In genomic region chr19:52786078-52786463, GRCh38 we compare ENCODE assay signal across 8 cellular contexts. TPM values are rescaled to one million over a fixed set of nuclear protein-coding genes. Genes with fewer than 3 reads are reported as not detected.
DNase-seq lines count a peak whose midpoint lies in the region; ATAC-seq lines count a peak whose summit lies in the region.

No MANE protein-coding gene starts in this region.

- H2BK12ac ChIP-seq in neuronal stem cell (ENCODE audit: low read length): no peak overlapping the region

- H2AK5ac ChIP-seq in neuronal stem cell (ENCODE audit: low read depth, low read length): no peak overlapping the region

- H2BK15ac ChIP-seq in neuronal stem cell (ENCODE audit: low read length): no peak overlapping the region

- H3K79me1 ChIP-seq in neuronal stem cell (ENCODE audit: low read depth, low read length): peaks cover 2% of the 10 kb centered on the region

- peaks cover 0 to 3% of the 10 kb centered on the region in 2 donors for H3K4me1 ChIP-seq in neuronal stem cell (ENCODE audit: control insufficient read depth in 2 of 2, insufficient read depth in 1 of 2, low read depth in 1 of 2, low read length in 2 of 2)

- H3K4me2 ChIP-seq in neuronal stem cell (ENCODE audit: insufficient read depth, low read length, poor library complexity, severe bottlenecking): peak overlapping the region; percentile 89

- H3K27me3 ChIP-seq in neuronal stem cell (ENCODE audit: control insufficient read depth in 3 of 3, insufficient read depth in 3 of 3, low read depth in 1 of 3, low read length in 3 of 3): peaks cover 0 to 13% (median 11%) of the 10 kb centered on the region in 3 experiments

- no peak overlapping the region for H3K4ac ChIP-seq in neuronal stem cell (ENCODE audit: low read length)

- H2AFZ ChIP-seq in neuronal stem cell (ENCODE audit: low read length): peak overlapping the region; percentile 92

- H2BK5ac ChIP-seq in neuronal stem cell (ENCODE audit: low read length): no peak overlapping the region

- DNase-seq in SW480 (ENCODE audit: low spot score) (peak; percentile 13), fibroblast of peridontal ligament (ENCODE audit: extremely low read depth) (peak; percentile 3), neuronal stem cell (ENCODE audit: low spot score) (no peak), NCI-H2029 treated with DMSO at 0.1 percent for 48 hours (lab: John Stamatoyannopoulos, UW) (no peak)
- no peak for DNase-seq in effector CD8-positive, alpha-beta T cell (lab: John Stamatoyannopoulos, UW)

- H2BK120ac ChIP-seq in neuronal stem cell (ENCODE audit: low read depth, low read length): no peak overlapping the region

- no peak overlapping the region for H3K23ac ChIP-seq in neuronal stem cell (ENCODE audit: low read depth, low read length, poor library complexity)

- ATAC-seq in GM18868 (IDR thresholded peaks at IDR 0.05; ENCODE audit: unreplicated experiment) (peak; percentile 32), HG02938 (IDR thresholded peaks at IDR 0.05; ENCODE audit: unreplicated experiment) (peak; percentile 26), GM21367 (IDR thresholded peaks at IDR 0.05; ENCODE audit: unreplicated experiment) (no peak)

- peaks cover 0 to 15% of the 10 kb centered on the region in 2 donors for H3K9me3 ChIP-seq in neuronal stem cell (replicated peaks in 1 of 2; ENCODE audit: control insufficient read depth in 2 of 2, insufficient read depth in 1 of 2, low read depth in 1 of 2, low read length in 2 of 2)

- no peaks in the 10 kb centered on the region for H3K36me3 ChIP-seq in neuronal stem cell (replicated peaks in 1 of 2; ENCODE audit: control insufficient read depth in 2 of 2, insufficient read depth in 2 of 2, low read length in 2 of 2)

- H3K14ac ChIP-seq in neuronal stem cell (ENCODE audit: low read length): peak overlapping the region; percentile 21

- no peak overlapping the region for H4K91ac ChIP-seq in neuronal stem cell (ENCODE audit: low read depth, low read length, poor library complexity)

- peak overlapping the region; percentile 76 for H3K18ac ChIP-seq in neuronal stem cell (ENCODE audit: low read length)

- peak overlapping the region; percentile 65 for H4K8ac ChIP-seq in neuronal stem cell (ENCODE audit: low read depth, low read length)

- no CpG with 5 or more reads among the region's 23 CpGs for WGBS in neuronal stem cell (ENCODE audit: extremely low coverage in 2 of 2, insufficient read length in 2 of 2, insufficient replicate concordance in 1 of 2), 2 donors

- no peak overlapping the region for H3K27ac ChIP-seq in neuronal stem cell (replicated peaks; ENCODE audit: low read length)

- H3K9ac ChIP-seq in neuronal stem cell (ENCODE audit: low read depth, low read length, poor library complexity): peak overlapping the region; percentile 84

- H3K4me3 ChIP-seq in neuronal stem cell (ENCODE audit: low read length in 2 of 2): peak overlapping the region; percentile 48 to 85

RNA-seq across cellular contexts. Expression of gene ZNF600, which starts 0.5 kb away (rescaled TPM):
- polyA plus RNA-seq in neuronal stem cell (2013, experiment 1 of 2): 1.4 TPM
- polyA plus RNA-seq in neuronal stem cell (2013, experiment 2 of 2): 1.5 TPM

RNA-seq across cellular contexts. Expression of gene ZNF28, which starts 35.4 kb away (rescaled TPM):
- polyA plus RNA-seq in neuronal stem cell (2013, experiment 1 of 2): 11.7 TPM
- polyA plus RNA-seq in neuronal stem cell (2013, experiment 2 of 2): 11.8 TPM

RNA-seq across cellular contexts. Expression of gene ZNF611, which starts 51.2 kb away (rescaled TPM):
- polyA plus RNA-seq in neuronal stem cell (2013, experiment 1 of 2): 8.8 TPM
- 7.4 TPM for polyA plus RNA-seq in neuronal stem cell (2013, experiment 2 of 2)

Comparison
In these comparisons a context has a peak if more than half of its experiments do, and no peak if none do; other contexts are left out.
1. DNase-seq: peak in SW480 (single experiment) and fibroblast of peridontal ligament (single experiment); none in neuronal stem cell (single experiment), effector CD8-positive, alpha-beta T cell (single experiment) and NCI-H2029 treated with DMSO at 0.1 percent for 48 hours (single experiment).